22 cellular contexts compared by ENCODE assay signal in genomic region chr12:4193821-4194220, GRCh38.
"Had no signal": no experiment of that assay in that cellular context is flagged by ENCODE, and none has a peak within 500 bp of the region (broad histone marks: within the 10 kb centered on the region; RNA-seq: fewer than 3 reads in every experiment).

No MANE protein-coding gene starts in this region.

- H3K4me3 Mint-ChIP-seq: activated CD4-positive, alpha-beta memory T cell treated with anti-CD3 and anti-CD28 coated beads, Interleukin-2, amount 10 ng/mL, durations not matched to agents 7 days and 5 days; activated CD4-positive, alpha-beta T cell treated with anti-CD3 and anti-CD28 coated beads, Interleukin-2, amount 10 ng/mL, durations not matched to agents 7 days and 5 days; activated T-cell treated with anti-CD3 and anti-CD28 coated beads, Interleukin-2, amount 50 U/mL, for 4 hours; activated T-helper 17 cell treated with anti-CD3 and anti-CD28 coated beads, Interleukin-2, amount 50 U/mL, for 72 hours; dendritic cell treated with granulocyte-macrophage colony-stimulating factor and Interleukin-4, amounts not matched to agents 40 ng/mL and 50 ng/mL, for 4 days; natural killer cell treated with Interleukin-12 subunit alpha and Interleukin-12 subunit beta and Interleukin-15 and Interleukin-18, amount 100 ng/mL, for 72 hours had no signal

- H3K36me3 ChIP-seq: breast epithelium, esophagus squamous epithelium, heart right ventricle, left ventricle myocardium inferior, tibial nerve had no signal

- H3K27me3 Mint-ChIP-seq: activated T-helper 17 cell treated with anti-CD3 and anti-CD28 coated beads, Interleukin-2, amount 50 U/mL, for 72 hours; natural killer cell treated with Interleukin-12 subunit alpha and Interleukin-12 subunit beta and Interleukin-15 and Interleukin-18, amount 100 ng/mL, for 72 hours had no signal

- ATAC-seq: activated CD4-positive, CD25-positive, alpha-beta regulatory T cell treated with anti-CD3 and anti-CD28 coated beads, Interleukin-2, amount 50 U/mL, for 24 hours; activated naive CD4-positive, alpha-beta T cell treated with anti-CD3 and anti-CD28 coated beads, Interleukin-2, amount 50 U/mL, for 72 hours; activated T-cell treated with anti-CD3 and anti-CD28 coated beads, Interleukin-2, amount 50 U/mL, for 4 hours; activated T-helper 17 cell treated with anti-CD3 and anti-CD28 coated beads, Interleukin-2, amount 50 U/mL, for 72 hours; heart right ventricle; mucosa of descending colon; natural killer cell treated with Interleukin-12 subunit alpha and Interleukin-12 subunit beta and Interleukin-15 and Interleukin-18, amount 100 ng/mL, for 72 hours had no signal

- H3K4me1 ChIP-seq: breast epithelium, esophagus squamous epithelium, heart right ventricle, left ventricle myocardium inferior, tibial nerve had no signal

- H3K4me3 ChIP-seq: breast epithelium, esophagus squamous epithelium, heart right ventricle, left ventricle myocardium inferior, lung, mucosa of descending colon, tibial nerve had no signal

- H3K9me3 ChIP-seq: breast epithelium, esophagus squamous epithelium, heart right ventricle, left ventricle myocardium inferior, mucosa of descending colon, tibial nerve had no signal

- H3K9me3 Mint-ChIP-seq: activated CD4-positive, alpha-beta memory T cell treated with anti-CD3 and anti-CD28 coated beads, Interleukin-2, amount 10 ng/mL, durations not matched to agents 7 days and 5 days; activated CD4-positive, alpha-beta T cell treated with anti-CD3 and anti-CD28 coated beads, Interleukin-2, amount 10 ng/mL, durations not matched to agents 7 days and 5 days; activated naive CD4-positive, alpha-beta T cell treated with anti-CD3 and anti-CD28 coated beads, Interleukin-2, amount 50 U/mL, for 72 hours; activated T-cell treated with anti-CD3 and anti-CD28 coated beads, Interleukin-2, amount 50 U/mL, for 4 hours; activated T-helper 17 cell treated with anti-CD3 and anti-CD28 coated beads, Interleukin-2, amount 50 U/mL, for 72 hours; dendritic cell treated with granulocyte-macrophage colony-stimulating factor and Interleukin-4, amounts not matched to agents 40 ng/mL and 50 ng/mL, for 4 days; natural killer cell treated with Interleukin-12 subunit alpha and Interleukin-12 subunit beta and Interleukin-15 and Interleukin-18, amount 100 ng/mL, for 72 hours had no signal

- H3K36me3 Mint-ChIP-seq: activated naive CD4-positive, alpha-beta T cell treated with anti-CD3 and anti-CD28 coated beads, Interleukin-2, amount 50 U/mL, for 72 hours; natural killer cell treated with Interleukin-12 subunit alpha and Interleukin-12 subunit beta and Interleukin-15 and Interleukin-18, amount 100 ng/mL, for 72 hours had no signal

- H3K27me3 ChIP-seq: breast epithelium, tibial nerve had no signal

- H3K27ac Mint-ChIP-seq: activated CD4-positive, alpha-beta memory T cell treated with anti-CD3 and anti-CD28 coated beads, Interleukin-2, amount 10 ng/mL, durations not matched to agents 7 days and 5 days; activated CD4-positive, alpha-beta T cell treated with anti-CD3 and anti-CD28 coated beads, Interleukin-2, amount 10 ng/mL, durations not matched to agents 7 days and 5 days; activated naive CD4-positive, alpha-beta T cell treated with anti-CD3 and anti-CD28 coated beads, Interleukin-2, amount 50 U/mL, for 72 hours; activated T-helper 17 cell treated with anti-CD3 and anti-CD28 coated beads, Interleukin-2, amount 50 U/mL, for 72 hours; dendritic cell treated with granulocyte-macrophage colony-stimulating factor and Interleukin-4, amounts not matched to agents 40 ng/mL and 50 ng/mL, for 4 days had no signal

- H3K27ac ChIP-seq: breast epithelium, esophagus squamous epithelium, heart right ventricle, left ventricle myocardium inferior, tibial nerve, VCaP had no signal

- H3K4me1 Mint-ChIP-seq: activated T-helper 17 cell treated with anti-CD3 and anti-CD28 coated beads, Interleukin-2, amount 50 U/mL, for 72 hours had no signal

- DNase-seq: activated CD4-positive, alpha-beta memory T cell treated with anti-CD3 and anti-CD28 coated beads, Interleukin-2, amount 10 ng/mL, durations not matched to agents 7 days and 5 days; activated CD4-positive, alpha-beta T cell treated with anti-CD3 and anti-CD28 coated beads, Interleukin-2, amount 10 ng/mL, durations not matched to agents 7 days and 5 days; activated gamma-delta T cell treated with Interleukin-2 at 50 U/mL for 16 hours; activated T-cell treated with anti-CD3 and anti-CD28 coated beads, Interleukin-2, amount 50 U/mL, for 4 hours; central memory CD4-positive, alpha-beta T cell; esophagus squamous epithelium; foreskin melanocyte; heart right ventricle; left ventricle myocardium inferior; mucosa of descending colon; retina; stimulated activated CD4-positive, alpha-beta T cell treated with anti-CD3 and anti-CD28 coated beads, Interleukin-2, amount 100 ng/mL, for 48 hours; stimulated activated naive CD4-positive, alpha-beta T cell treated with Interleukin-2 at 50 U/mL for 16 hours had no signal
